ENCODE assay signal across 8 cellular contexts in genomic region chr12:54526800-54527630, GRCh38. TPM values are rescaled to one million over a fixed set of nuclear protein-coding genes. Genes with fewer than 3 reads are reported as not detected.
A peak's percentile ranks its signal among the peaks of the same experiment; 100 is the strongest.
DNase-seq lines count a peak whose midpoint lies in the region; ATAC-seq and TF ChIP-seq lines count a peak whose summit lies in the region.

No MANE protein-coding gene starts in this region.

- no peak overlapping the region for H3K4me3 Mint-ChIP-seq in activated T-cell treated with anti-CD3 and anti-CD28 coated beads, Interleukin-2, amount 50 U/mL, for 24 hours

- peak in 4 of 5 experiments; percentile 4 to 50 (median 36) for TF ChIP-seq CTCF in gastrocnemius medialis (IDR thresholded peaks at IDR 0.05 in 4 of 5, conservative IDR thresholded peaks at IDR 0.05 in 1 of 5)

- in situ Hi-C loops in gastrocnemius medialis (cut with MboI; ENCODE audit: low sequenced_read_pairs in 4 of 4) = no loop called here

- TF ChIP-seq POLR2A in gastrocnemius medialis (IDR thresholded peaks at IDR 0.05) = no peak

- H3K36me3 Mint-ChIP-seq in activated T-cell treated with anti-CD3 and anti-CD28 coated beads, Interleukin-2, amount 50 U/mL, for 24 hours (ENCODE audit: low read depth) = peaks cover 98% of the 10 kb centered on the region

- peaks cover 20% of the 10 kb centered on the region for H3K4me1 Mint-ChIP-seq in activated T-cell treated with anti-CD3 and anti-CD28 coated beads, Interleukin-2, amount 50 U/mL, for 24 hours (ENCODE audit: low read depth)

- H3K4me1 ChIP-seq in gastrocnemius medialis = no peaks in the 10 kb centered on the region

- H3K27ac Mint-ChIP-seq in activated T-cell treated with anti-CD3 and anti-CD28 coated beads, Interleukin-2, amount 50 U/mL, for 24 hours = peak overlapping the region; percentile 3

- no peaks in the 10 kb centered on the region for H3K9me3 ChIP-seq in gastrocnemius medialis

- intact Hi-C loops in head of caudate nucleus (cut with DNase I) = no loop called here
- intact Hi-C loops in gastrocnemius medialis (cut with DNase I; ENCODE audit: low total_unique reads) = no loop called here

- no peak overlapping the region for H3K4me3 ChIP-seq in gastrocnemius medialis

- H3K27ac ChIP-seq in gastrocnemius medialis = no peak overlapping the region

- H3K9me3 Mint-ChIP-seq in activated T-cell treated with anti-CD3 and anti-CD28 coated beads, Interleukin-2, amount 50 U/mL, for 24 hours = no peaks in the 10 kb centered on the region

- ATAC-seq in gastrocnemius medialis = peak in 1 of 2 donors; percentile 62
- ATAC-seq in HG02981 (IDR thresholded peaks at IDR 0.05; ENCODE audit: unreplicated experiment) = no peak
- no peak for ATAC-seq in GM21526 (IDR thresholded peaks at IDR 0.05; ENCODE audit: low FRiP score, unreplicated experiment)

- no peaks in the 10 kb centered on the region for H3K27me3 ChIP-seq in gastrocnemius medialis

- no peaks in the 10 kb centered on the region for H3K27me3 Mint-ChIP-seq in activated T-cell treated with anti-CD3 and anti-CD28 coated beads, Interleukin-2, amount 50 U/mL, for 24 hours

- DNase-seq in NCI-H2196 (lab: John Stamatoyannopoulos, UW; ENCODE audit: unreplicated experiment) (peak; percentile 18), NCI-H2196 treated with DMSO at 0.1 percent for 48 hours (lab: John Stamatoyannopoulos, UW; ENCODE audit: unreplicated experiment) (no peak), NCI-H1092 treated with DMSO at 0.1 percent for 48 hours (lab: John Stamatoyannopoulos, UW) (peak; percentile 56), head of caudate nucleus (peak; percentile 48 to 88 (median 79)), gastrocnemius medialis (no peak)
- DNase-seq in activated T-cell treated with anti-CD3 and anti-CD28 coated beads, Interleukin-2, amount 50 U/mL, for 24 hours = peak; percentile 63

- no peaks in the 10 kb centered on the region for H3K36me3 ChIP-seq in gastrocnemius medialis

RNA-seq across cellular contexts. Expression of gene PDE1B, which starts 22.4 kb away (rescaled TPM):
- total RNA-seq in gastrocnemius medialis = 1 to 10 TPM in 1 of 4 donors, under 1 TPM in 2, not detected in 1; 0.42 to 1.5 (median 0.63) TPM

RNA-seq across cellular contexts. Expression of gene NCKAP1L, which starts 29.5 kb away (rescaled TPM):
- 1 to 10 TPM in 3 of 4 donors, under 1 TPM in 1; 0.85 to 4.1 (median 3.9) TPM for total RNA-seq in gastrocnemius medialis

RNA-seq across cellular contexts. Expression of gene GTSF1, which starts 53.6 kb away (rescaled TPM):
- total RNA-seq in gastrocnemius medialis = not detected

Comparison
In these comparisons a context has a peak if more than half of its experiments do, and no peak if none do; other contexts are left out.
1. DNase-seq: peak in NCI-H2196 (single experiment), NCI-H1092 treated with DMSO at 0.1 percent for 48 hours (single experiment), activated T-cell treated with anti-CD3 and anti-CD28 coated beads, Interleukin-2, amount 50 U/mL, for 24 hours (single experiment) and head of caudate nucleus (42 of 42); none in NCI-H2196 treated with DMSO at 0.1 percent for 48 hours (single experiment) and gastrocnemius medialis (0 of 2).